Comparison of ENCODE assay signal across 24 cellular contexts in genomic region chr2:190333395-190333794, GRCh38. TPM values are rescaled to one million over a fixed set of nuclear protein-coding genes. Genes with fewer than 3 reads are reported as not detected.
DNase-seq lines count a peak whose midpoint lies in the region; ATAC-seq, FAIRE-seq and TF ChIP-seq lines count a peak whose summit lies in the region.
"Had no signal": no experiment of that assay in that cellular context is flagged by ENCODE, and none has a peak within 500 bp of the region (broad histone marks: within the 10 kb centered on the region; RNA-seq: fewer than 3 reads in every experiment).

No MANE protein-coding gene starts in this region.

- no peak overlapping the region for H3K14ac ChIP-seq in H1 (ENCODE audit: insufficient read length)

- no TSS peak for BruUV-seq in HCT116 (replicated peaks; lab: Mats Ljungman, UMichigan)

- no peak overlapping the region for H3K9ac ChIP-seq in HCT116 (ENCODE audit: low read length)
- no peak overlapping the region for H3K9ac ChIP-seq in H1 (replicated peaks in 1 of 4; ENCODE audit: extremely low read depth in 1 of 4, low read depth in 3 of 4, low read length in 3 of 4)
- no peak overlapping the region for H3K9ac ChIP-seq in subcutaneous abdominal adipose tissue (ENCODE audit: low read length in 5 of 5)

- WGBS in H1 (ENCODE audit: extremely low coverage in 1 of 2, insufficient coverage in 1 of 2, insufficient read length in 1 of 2, insufficient replicate concordance in 2 of 2, low coverage in 1 of 2, low lambda C conversion rate in 2 of 2, missing lambda C conversion rate in 1 of 2), 2 experiments, result 85% methylated on average over 8 of the region's 8 CpGs; no CpG with 5 or more reads in 1 of the 2 experiments
- 39% methylated on average over 8 of the region's 8 CpGs for WGBS in right lobe of liver (ENCODE audit: insufficient coverage, low coverage, low lambda C conversion rate, missing lambda C conversion rate)
- 32 to 46% (median 39%) methylated on average over 8 of the region's 8 CpGs for WGBS in stomach, 5 donors

- no peaks in the 10 kb centered on the region for H3K23me2 ChIP-seq in H1 (ENCODE audit: low read depth, low read length)

- H3K4me3 ChIP-seq in HCT116 (replicated peaks in 1 of 2; ENCODE audit: low read depth in 1 of 2, low read length in 2 of 2) (no peak overlapping the region), H1 (ENCODE audit: extremely low read depth in 1 of 4, insufficient read depth in 2 of 4, low read depth in 3 of 4, low read length in 4 of 4) (no peak overlapping the region), right lobe of liver (no peak overlapping the region), subcutaneous abdominal adipose tissue (ENCODE audit: low read depth in 1 of 5, low read length in 5 of 5) (no peak overlapping the region), stomach (no peak overlapping the region)
- H3K4me3 ChIP-seq: MG63 had no signal

- no peak overlapping the region for H3K56ac ChIP-seq in H1 (replicated peaks; ENCODE audit: insufficient read length, low read depth, low read length)

- DNase-seq in HCT116 (ENCODE audit: low read depth, low spot score) (no peak), H1 (ENCODE audit: low read depth in 1 of 2, low spot score in 2 of 2) (no peak), right lobe of liver (no peak), NCI-H345 treated with DMSO at 0.1 percent for 48 hours (lab: John Stamatoyannopoulos, UW; ENCODE audit: unreplicated experiment) (no peak), stomach (no peak), NCI-H2171 treated with DMSO at 0.1 percent for 48 hours (lab: John Stamatoyannopoulos, UW) (no peak)
- DNase-seq: Caco-2; CD4-positive, alpha-beta T cell; HFFc6; Kasumi-1; MG63; NCI-H1048; NCI-H1436 treated with DMSO at 0.1 percent for 48 hours; NCI-H2081; NCI-H510A; NCI-H748 treated with DMSO at 0.1 percent for 48 hours had no signal

- TF ChIP-seq CTCF in HCT116 (IDR thresholded peaks at IDR 0.05 in 2 of 3, conservative IDR thresholded peaks at IDR 0.05 in 1 of 3; ENCODE audit: borderline replicate concordance in 1 of 3, insufficient read depth in 1 of 3, low read depth in 2 of 3, low read length in 2 of 3) (no peak), H1 (IDR thresholded peaks at IDR 0.05; ENCODE audit: control extremely low read depth in 1 of 3, insufficient read depth in 1 of 3, low read depth in 1 of 3, low read length in 3 of 3) (no peak), right lobe of liver (IDR thresholded peaks at IDR 0.05) (no peak), stomach (IDR thresholded peaks at IDR 0.05) (no peak)

- H2BK120ac ChIP-seq in H1 (replicated peaks; ENCODE audit: low read depth, low read length), result no peak overlapping the region

- no peak overlapping the region for H4K91ac ChIP-seq in H1 (replicated peaks; ENCODE audit: insufficient read length, low read length)

- H3K4me1 ChIP-seq in HCT116 (ENCODE audit: control insufficient read depth in 1 of 2, insufficient read depth in 2 of 2, low read length in 2 of 2) (peaks cover 14 to 16% of the 10 kb centered on the region in 2 experiments), H1 (replicated peaks in 1 of 4; ENCODE audit: control insufficient read depth in 3 of 4, insufficient read depth in 4 of 4, low read length in 3 of 4) (no peaks in the 10 kb centered on the region), right lobe of liver (peaks cover 0 to 19% (median 5%) of the 10 kb centered on the region in 4 donors), subcutaneous abdominal adipose tissue (ENCODE audit: control insufficient read depth in 5 of 5, insufficient read depth in 5 of 5, low read length in 5 of 5) (peaks cover 0 to 14% (median 3%) of the 10 kb centered on the region in 5 donors), stomach (peaks cover 0 to 16% (median 4%) of the 10 kb centered on the region in 4 donors)

- H4K5ac ChIP-seq in H1 (ENCODE audit: insufficient read length, low read depth, low read length), result no peak overlapping the region

- no peak overlapping the region for H4K8ac ChIP-seq in H1 (ENCODE audit: extremely low read depth, insufficient read depth, low read length)

- H2BK20ac ChIP-seq in H1 (ENCODE audit: low read length), result no peak overlapping the region

- H2AFZ ChIP-seq in HCT116 (ENCODE audit: low read depth, low read length, poor library complexity, severe bottlenecking) (peak overlapping the region; percentile 27), H1 (ENCODE audit: low read length) (no peak overlapping the region)

- H4K20me1 ChIP-seq in HCT116 (ENCODE audit: insufficient read depth) (no peaks in the 10 kb centered on the region), H1 (replicated peaks in 1 of 2; ENCODE audit: control insufficient read depth in 1 of 2, insufficient read depth in 2 of 2, low read length in 2 of 2) (no peaks in the 10 kb centered on the region)

- H3K27ac ChIP-seq in HCT116 (ENCODE audit: low read depth, low read length) (no peak overlapping the region), H1 (ENCODE audit: low read depth, low read length) (no peak overlapping the region), right lobe of liver (peak overlapping the region; percentile 11 to 91 (median 84)), subcutaneous abdominal adipose tissue (ENCODE audit: low read depth, low read length) (peak overlapping the region; percentile 74), stomach (no peak overlapping the region)
- H3K27ac ChIP-seq: HL-60 had no signal

- TF ChIP-seq EP300 in H1 (IDR thresholded peaks at IDR 0.05; ENCODE audit: borderline replicate concordance in 1 of 2, low read depth in 2 of 2, low read length in 2 of 2) (no peak), stomach (IDR thresholded peaks at IDR 0.05) (no peak)

- no peak overlapping the region for H2BK12ac ChIP-seq in H1 (ENCODE audit: low read depth, low read length)

- TF ChIP-seq POLR2A in HCT116 (IDR thresholded peaks at IDR 0.05; ENCODE audit: borderline replicate concordance, extremely low read depth, insufficient read depth, insufficient read length) (no peak), H1 (IDR thresholded peaks at IDR 0.05; ENCODE audit: control extremely low read depth in 1 of 2, low read depth in 2 of 2, low read length in 2 of 2) (no peak), right lobe of liver (IDR thresholded peaks at IDR 0.05) (no peak), stomach (IDR thresholded peaks at IDR 0.05) (no peak)

- TF ChIP-seq RAD21 in HCT116 (IDR thresholded peaks at IDR 0.05; ENCODE audit: low read depth) (no peak), H1 (IDR thresholded peaks at IDR 0.05 in 1 of 2, conservative IDR thresholded peaks at IDR 0.05 in 1 of 2; ENCODE audit: low read depth in 2 of 2, low read length in 2 of 2) (no peak)

- intact Hi-C loops in HCT116 (cut with micrococcal nuclease) (no loop called here), right lobe of liver (cut with DNase I) (no loop called here), stomach (cut with DNase I; ENCODE audit: low total_unique reads) (no loop called here)

- H3K4me2 ChIP-seq in HCT116 (ENCODE audit: low read length) (no peak overlapping the region), H1 (ENCODE audit: insufficient read depth in 1 of 2, low read depth in 2 of 2, low read length in 2 of 2) (no peak overlapping the region)

- no peak overlapping the region for H2BK15ac ChIP-seq in H1 (ENCODE audit: low read length)

- H3K23ac ChIP-seq in H1 (ENCODE audit: insufficient read length), result no peak overlapping the region

- H3K36me3 ChIP-seq in HCT116 (ENCODE audit: control insufficient read depth in 1 of 2, insufficient read depth in 2 of 2, low read length in 2 of 2) (no peaks in the 10 kb centered on the region), H1 (ENCODE audit: control insufficient read depth in 2 of 4, insufficient read depth in 4 of 4, low read length in 3 of 4) (no peaks in the 10 kb centered on the region), right lobe of liver (no peaks in the 10 kb centered on the region), subcutaneous abdominal adipose tissue (ENCODE audit: control insufficient read depth in 5 of 5, insufficient read depth in 5 of 5, low read length in 5 of 5) (no peaks in the 10 kb centered on the region), stomach (no peaks in the 10 kb centered on the region)
- H3K36me3 ChIP-seq: MG63 had no signal

- no peak overlapping the region for H3K18ac ChIP-seq in H1 (ENCODE audit: extremely low read depth, low read length)

- H2BK5ac ChIP-seq in H1 (ENCODE audit: low read depth, low read length), result no peak overlapping the region

- CTCF ChIA-PET in HCT116 (lab: Charles Lee) (no interaction called here), H1 (lab: Charles Lee; ENCODE audit: partially characterized antibody) (interaction anchor here (0.7 kb wide), 1 partner anchor 465 kb away, joined by 5 read pairs; no protein-coding TSS in a partner anchor)

- H3K79me2 ChIP-seq in HCT116 (ENCODE audit: insufficient read depth, low read length) (no peaks in the 10 kb centered on the region), H1 (ENCODE audit: control insufficient read depth in 1 of 2, insufficient read depth in 2 of 2, low read length in 2 of 2) (no peaks in the 10 kb centered on the region)

- no peaks in the 10 kb centered on the region for H3K27me3 ChIP-seq in HCT116 (ENCODE audit: insufficient read depth, low read length)
- H3K27me3 ChIP-seq in H1 (replicated peaks in 1 of 4; ENCODE audit: control insufficient read depth in 3 of 4, extremely low read depth in 1 of 4, insufficient read depth in 3 of 4, low read length in 3 of 4), result no peaks in the 10 kb centered on the region
- no peaks in the 10 kb centered on the region for H3K27me3 ChIP-seq in right lobe of liver
- H3K27me3 ChIP-seq in subcutaneous abdominal adipose tissue (ENCODE audit: control insufficient read depth in 5 of 5, insufficient read depth in 4 of 5, low read length in 5 of 5), result no peaks in the 10 kb centered on the region
- no peaks in the 10 kb centered on the region for H3K27me3 ChIP-seq in stomach
- H3K27me3 ChIP-seq: MG63 had no signal

- RAD21 ChIA-PET in HCT116 (lab: Charles Lee; ENCODE audit: low non-redundant PET in 1 of 2, low total read pairs in 2 of 2, uncharacterized antibody in 2 of 2, unreplicated experiment in 2 of 2), result no interaction called here

- 0 out of 4 replicates have a peak, but pooled peaks cover 0 to 3% of the 10 kb centered on the region in 2 experiments for H3K9me3 ChIP-seq in HCT116 (ENCODE audit: control insufficient read depth in 1 of 2, insufficient read depth in 1 of 2, low read depth in 1 of 2, low read length in 2 of 2)
- no peaks in the 10 kb centered on the region for H3K9me3 ChIP-seq in H1 (ENCODE audit: insufficient read depth in 2 of 2, low read depth in 1 of 2, low read length in 1 of 2)
- H3K9me3 ChIP-seq in right lobe of liver, result no peaks in the 10 kb centered on the region
- H3K9me3 ChIP-seq in subcutaneous abdominal adipose tissue (ENCODE audit: control insufficient read depth in 5 of 5, low read length in 5 of 5), result no peaks in the 10 kb centered on the region
- no peaks in the 10 kb centered on the region for H3K9me3 ChIP-seq in stomach
- H3K9me3 ChIP-seq: Caco-2, MG63 had no signal

- no peaks in the 10 kb centered on the region for H3K9me2 ChIP-seq in HCT116 (ENCODE audit: insufficient read depth)

- POLR2A ChIA-PET in HCT116 (lab: Charles Lee) (no interaction called here), H1 (lab: Charles Lee; ENCODE audit: partially characterized antibody) (no interaction called here)

- no peak for ATAC-seq in HCT116
- peak in 1 of 4 donors; percentile 5 for ATAC-seq in right lobe of liver
- ATAC-seq in HG03196 (IDR thresholded peaks at IDR 0.05; ENCODE audit: unreplicated experiment), result no peak
- ATAC-seq: Right ventricle myocardium inferior had no signal

- H2AK5ac ChIP-seq in H1 (ENCODE audit: low read depth, low read length), result no peak overlapping the region

- no peak for FAIRE-seq in H1 (lab: Jason Lieb, UNC)
- FAIRE-seq: A204.1, GM12891, RCC 7860 had no signal

- H3K79me1 ChIP-seq in H1 (ENCODE audit: low read depth, low read length), result no peaks in the 10 kb centered on the region

- no peak overlapping the region for H3K4ac ChIP-seq in H1 (replicated peaks; ENCODE audit: insufficient read length, low read depth, low read length)

RNA-seq across cellular contexts. Expression of gene INPP1, which starts 10.0 kb away (rescaled TPM):
- total RNA-seq in HCT116 (2021; ENCODE audit: unreplicated experiment), result 19.6 TPM
- polyA plus RNA-seq in HCT116 (2012), result 14.3 and 18.5 TPM in 2 replicates
- 2.5 and 3.0 TPM in 2 replicates for total RNA-seq in H1 (2021; fragmentation: NEBNext Ultra II Directional; extraction: Animal tissue kit (Norgen Biotek cat#: 25700))
- polyA plus RNA-seq in H1 (2011; rRNA removed), result 0.83 and 0.88 TPM in 2 replicates
- 0.93 TPM for polyA plus RNA-seq in H1 (2011; cell fraction: cytosol; rRNA removed)
- polyA plus RNA-seq in H1 (2011; cell fraction: nucleus; rRNA removed), result 1.1 TPM
- polyA plus RNA-seq in H1 (2012, experiment 1 of 2), result 1.6 to 3.0 TPM (median 2.2 TPM) in 4 replicates
- 2.0 TPM for polyA plus RNA-seq in H1 (2012, experiment 2 of 2)
- polyA plus RNA-seq in H1 (2013, experiment 1 of 2), result 2.5 TPM
- 2.0 TPM for polyA plus RNA-seq in H1 (2013, experiment 2 of 2)
- 0.88 and 0.91 TPM in 2 replicates for polyA minus RNA-seq in H1 (2011; rRNA and poly(A)+ RNA removed)
- 1.4 TPM for polyA minus RNA-seq in H1 (2011; cell fraction: cytosol; rRNA and poly(A)+ RNA removed)
- 2.0 TPM for polyA minus RNA-seq in H1 (2011; cell fraction: nucleus; rRNA and poly(A)+ RNA removed)
- total RNA-seq in right lobe of liver, result 10 to 100 TPM; 13.9 to 22.0 (median 14.7) TPM
- total RNA-seq in stomach, result 10 to 100 TPM in 3 of 5 donors, 1 to 10 TPM in 1, not detected in 1; 4.2 to 51.0 (median 26.4) TPM
- polyA plus RNA-seq in stomach, result 10 to 100 TPM in 2 of 3 donors, 1 to 10 TPM in 1; 8.3 to 32.3 (median 25.5) TPM
- total RNA-seq: OCI-LY7 had no signal

RNA-seq across cellular contexts. Expression of gene HIBCH, which starts 13.8 kb away (rescaled TPM):
- total RNA-seq in HCT116 (2021; ENCODE audit: unreplicated experiment) (24.7 TPM), right lobe of liver (10 to 100 TPM; 20.1 to 93.6 (median 53.6) TPM), stomach (10 to 100 TPM; 10.3 to 93.3 (median 32.7) TPM)
- polyA plus RNA-seq in HCT116 (2012), result 4.4 and 7.7 TPM in 2 replicates
- 30.7 and 31.8 TPM in 2 replicates for total RNA-seq in H1 (2021; fragmentation: NEBNext Ultra II Directional; extraction: Animal tissue kit (Norgen Biotek cat#: 25700))
- polyA plus RNA-seq in H1 (2011; rRNA removed) (4.7 and 7.5 TPM in 2 replicates), stomach (10 to 100 TPM; 12.8 to 23.5 (median 22.7) TPM)
- polyA plus RNA-seq in H1 (2011; cell fraction: cytosol; rRNA removed), result 14.7 TPM
- polyA plus RNA-seq in H1 (2011; cell fraction: nucleus; rRNA removed), result 9.6 TPM
- polyA plus RNA-seq in H1 (2012, experiment 1 of 2), result 18.3 to 37.6 TPM (median 20.5 TPM) in 4 replicates
- polyA plus RNA-seq in H1 (2012, experiment 2 of 2), result 2.6 TPM
- polyA plus RNA-seq in H1 (2013, experiment 1 of 2), result 24.0 TPM
- 21.8 TPM for polyA plus RNA-seq in H1 (2013, experiment 2 of 2)
- polyA minus RNA-seq in H1 (2011; rRNA and poly(A)+ RNA removed), result 16.2 and 16.7 TPM in 2 replicates
- polyA minus RNA-seq in H1 (2011; cell fraction: cytosol; rRNA and poly(A)+ RNA removed), result 11.8 TPM
- 44.2 TPM for polyA minus RNA-seq in H1 (2011; cell fraction: nucleus; rRNA and poly(A)+ RNA removed)

Comparison
In these comparisons a context has a peak if more than half of its experiments do, and no peak if none do; other contexts are left out.
1. H3K27ac ChIP-seq: peak in right lobe of liver (3 of 3) and subcutaneous abdominal adipose tissue (single experiment); none in HCT116 (single experiment), H1 (single experiment) and stomach (0 of 5).